In the genomic region with DNA sequence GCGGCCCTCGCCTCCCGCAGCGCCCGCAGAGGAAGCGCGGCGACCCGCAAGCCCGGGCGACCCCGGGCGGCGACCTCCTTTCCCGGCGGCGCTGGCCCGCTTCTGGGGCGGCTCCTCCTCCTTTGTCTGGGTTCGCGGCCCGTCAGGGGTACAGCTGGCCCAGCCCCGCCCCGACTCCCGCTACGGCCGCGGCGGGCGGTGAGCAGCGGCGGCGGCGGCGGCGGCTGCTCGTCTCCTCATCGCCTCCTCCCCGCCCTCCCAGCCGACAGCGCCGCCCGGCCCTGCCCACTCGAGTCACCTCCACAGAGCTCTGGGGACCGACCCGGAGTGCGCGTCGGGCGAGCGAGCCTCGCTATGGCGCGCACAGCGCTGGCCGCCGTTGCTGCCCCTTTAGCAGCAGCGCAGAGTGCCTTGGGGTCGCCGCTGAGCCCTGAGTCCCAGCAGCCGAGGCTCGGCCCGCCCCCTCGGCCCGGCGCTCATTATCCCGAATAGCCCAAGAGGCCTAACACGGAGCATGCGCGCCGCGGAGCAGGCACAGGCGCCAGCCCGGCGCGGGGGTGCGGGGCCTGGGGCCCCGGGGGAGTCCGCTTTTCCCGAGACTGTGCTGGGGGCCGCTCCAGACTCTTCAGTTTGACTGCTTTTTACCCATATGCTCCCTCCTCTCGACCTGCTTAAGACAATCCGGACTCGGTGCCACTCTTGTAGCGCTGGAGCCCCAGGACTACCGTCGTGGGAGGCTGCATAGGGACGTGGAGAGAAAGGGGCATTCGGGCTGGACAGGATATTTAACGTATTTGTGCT, we compare ENCODE assay signal across 8 cellular contexts. TPM values are rescaled to one million over a fixed set of nuclear protein-coding genes. Genes with fewer than 3 reads are reported as not detected.
DNase-seq lines count a peak whose midpoint lies in the region; ATAC-seq and TF ChIP-seq lines count a peak whose summit lies in the region.

A gene (minus strand): TSS at position 104 of the 801 bp plus-strand sequence. CDS start 295 bp downstream, outside the sequence.

- peak; percentile 66 to 87 (median 76) for DNase-seq in CD4-positive, alpha-beta T cell
- DNase-seq in NCI-H82 (lab: John Stamatoyannopoulos, UW) (peak; percentile 89), lung microvascular endothelial cell (ENCODE audit: low read depth in 2 of 2) (peak; percentile 87 to 89)
- peak; percentile 86 for DNase-seq in activated CD8-positive, alpha-beta T cell treated with anti-CD3 and anti-CD28 coated beads, Interleukin-2, amount 10 ng/mL, durations not matched to agents 7 days and 5 days
- peak; percentile 48 to 70 (median 61) for DNase-seq in stimulated activated CD4-positive, alpha-beta T cell treated with anti-CD3 and anti-CD28 coated beads, TNF-alpha, amount 100 ng/mL, for 48 hours (ENCODE audit: low read depth in 3 of 3)

- CTCF ChIA-PET in CD4-positive, alpha-beta T cell (lab: Charles Lee) = interaction anchor here (1.2 kb wide), 1 partner anchor 370 kb away, joined by 3 read pairs; no protein-coding TSS in a partner anchor
- CTCF ChIA-PET in activated CD8-positive, alpha-beta T cell treated with anti-CD3 and anti-CD28 coated beads, Interleukin-2, amount 10 ng/mL, durations not matched to agents 7 days and 5 days (lab: Charles Lee) = interaction anchor here (0.7 kb wide), 1 partner anchor 369 kb away, joined by 3 read pairs; no protein-coding TSS in a partner anchor

- TF ChIP-seq CTCF in CD4-positive, alpha-beta T cell (IDR thresholded peaks at IDR 0.05) = no peak

- peak within 1 kb of the TSS; percentile 83 for H3K27ac ChIP-seq in CD4-positive, alpha-beta T cell (ENCODE audit: low read depth, low read length)
- H3K27ac ChIP-seq in ectodermal cell (ENCODE audit: insufficient read depth, low read depth, low read length, poor library complexity, severe bottlenecking) = peak within 1 kb of the TSS; percentile 91

- H3K27me3 ChIP-seq in CD4-positive, alpha-beta T cell (ENCODE audit: control insufficient read depth, insufficient read depth, low read length) = no peaks in the 10 kb centered on the region
- H3K27me3 ChIP-seq in ectodermal cell (ENCODE audit: control insufficient read depth, insufficient read depth, low read length, poor library complexity, severe bottlenecking) = peaks cover 6% of the 10 kb centered on the region

- peak within 1 kb of the TSS; percentile 91 for H3K4me3 Mint-ChIP-seq in CD4-positive, alpha-beta T cell
- peak within 1 kb of the TSS; percentile 86 for H3K4me3 Mint-ChIP-seq in activated CD8-positive, alpha-beta T cell treated with anti-CD3 and anti-CD28 coated beads, Interleukin-2, amount 10 ng/mL, durations not matched to agents 7 days and 5 days

- peak within 1 kb of the TSS; percentile 61 for H3K4me3 ChIP-seq in ectodermal cell (ENCODE audit: insufficient read depth, low read depth, low read length)

- H3K27me3 Mint-ChIP-seq in CD4-positive, alpha-beta T cell = no peaks in the 10 kb centered on the region
- H3K27me3 Mint-ChIP-seq in activated CD8-positive, alpha-beta T cell treated with anti-CD3 and anti-CD28 coated beads, Interleukin-2, amount 10 ng/mL, durations not matched to agents 7 days and 5 days (ENCODE audit: low read depth) = no peaks in the 10 kb centered on the region

- H3K27ac Mint-ChIP-seq in CD4-positive, alpha-beta T cell = peak within 1 kb of the TSS; percentile 92
- peak within 1 kb of the TSS; percentile 92 for H3K27ac Mint-ChIP-seq in activated CD8-positive, alpha-beta T cell treated with anti-CD3 and anti-CD28 coated beads, Interleukin-2, amount 10 ng/mL, durations not matched to agents 7 days and 5 days

- POLR2A ChIA-PET in CD4-positive, alpha-beta T cell (lab: Charles Lee) = interaction anchor here (0.5 to 1.6 kb wide), 16 partner anchors 11 to 1693 kb away, joined by 3 to 10 read pairs (median 3); a partner anchor contains a TSS
- POLR2A ChIA-PET in activated CD8-positive, alpha-beta T cell treated with anti-CD3 and anti-CD28 coated beads, Interleukin-2, amount 10 ng/mL, durations not matched to agents 7 days and 5 days (lab: Charles Lee) = interaction anchor here (0.6 to 2.7 kb wide), 5 partner anchors 116 to 379 kb away, joined by 3 to 7 read pairs (median 5); a partner anchor contains a TSS

- H3K9me3 ChIP-seq in CD4-positive, alpha-beta T cell (ENCODE audit: control insufficient read depth, low read length) = no peaks in the 10 kb centered on the region
- H3K9me3 ChIP-seq in ectodermal cell (ENCODE audit: control insufficient read depth, low read length) = peaks cover 4% of the 10 kb centered on the region

- intact Hi-C loops in CD4-positive, alpha-beta T cell (cut with DNase I, micrococcal nuclease) = loop anchor here (2.0 to 10.0 kb wide), 6 partner anchors 81 to 593 kb away; a partner anchor contains a TSS

- ATAC-seq in CD4-positive, alpha-beta T cell (ENCODE audit: poor library complexity) = peak; percentile 80
- ATAC-seq in GM19397 (IDR thresholded peaks at IDR 0.05; ENCODE audit: unreplicated experiment) = peak; percentile 86
- ATAC-seq in HG03565 (IDR thresholded peaks at IDR 0.05; ENCODE audit: unreplicated experiment) = peak; percentile 65
- peak; percentile 89 for ATAC-seq in activated CD8-positive, alpha-beta T cell treated with anti-CD3 and anti-CD28 coated beads, Interleukin-2, amount 10 ng/mL, durations not matched to agents 7 days and 5 days

- peaks cover 57% of the 10 kb centered on the region for H3K4me1 Mint-ChIP-seq in CD4-positive, alpha-beta T cell (ENCODE audit: low read depth)
- H3K4me1 Mint-ChIP-seq in activated CD8-positive, alpha-beta T cell treated with anti-CD3 and anti-CD28 coated beads, Interleukin-2, amount 10 ng/mL, durations not matched to agents 7 days and 5 days (ENCODE audit: low read depth) = peaks cover 32% of the 10 kb centered on the region

- peaks cover 7% of the 10 kb centered on the region for H3K36me3 Mint-ChIP-seq in CD4-positive, alpha-beta T cell (ENCODE audit: low read depth)
- peaks cover 20% of the 10 kb centered on the region for H3K36me3 Mint-ChIP-seq in activated CD8-positive, alpha-beta T cell treated with anti-CD3 and anti-CD28 coated beads, Interleukin-2, amount 10 ng/mL, durations not matched to agents 7 days and 5 days (ENCODE audit: low read depth)

- H3K4me1 ChIP-seq in ectodermal cell (ENCODE audit: control insufficient read depth, insufficient read depth, low read length) = peaks cover 6% of the 10 kb centered on the region

- H3K36me3 ChIP-seq in ectodermal cell (ENCODE audit: control insufficient read depth, insufficient read depth, low read length) = no peaks in the 10 kb centered on the region

- H3K9me3 Mint-ChIP-seq in CD4-positive, alpha-beta T cell = no peaks in the 10 kb centered on the region
- H3K9me3 Mint-ChIP-seq in activated CD8-positive, alpha-beta T cell treated with anti-CD3 and anti-CD28 coated beads, Interleukin-2, amount 10 ng/mL, durations not matched to agents 7 days and 5 days (ENCODE audit: insufficient read depth) = peaks cover 17% of the 10 kb centered on the region

- WGBS in ectodermal cell, 2 experiments = 0% methylated on average over 89 to 90 of the region's 90 CpGs

RNA-seq across cellular contexts. Expression of the gene that starts here (rescaled TPM):
- total RNA-seq in CD4-positive, alpha-beta T cell = 10 to 100 TPM; 53.8 to 56.7 TPM
- 10 to 100 TPM; 18.9 to 20.1 TPM for total RNA-seq in activated CD8-positive, alpha-beta T cell treated with anti-CD3 and anti-CD28 coated beads, Interleukin-2, amount 10 ng/mL, durations not matched to agents 7 days and 5 days
- polyA plus RNA-seq in ectodermal cell (2013, experiment 1 of 4) = 15.1 TPM
- polyA plus RNA-seq in ectodermal cell (2013, experiment 2 of 4) = 15.3 TPM
- 14.5 TPM for polyA plus RNA-seq in ectodermal cell (2013, experiment 3 of 4)
- 15.4 TPM for polyA plus RNA-seq in ectodermal cell (2013, experiment 4 of 4)
- total RNA-seq in lung microvascular endothelial cell = 17.9 and 28.8 TPM in 2 replicates

Comparison
In these comparisons a context has a peak if more than half of its experiments do, and no peak if none do; other contexts are left out.
1. Peak in every context shown above with its lines: DNase-seq, ATAC-seq, H3K4me3 ChIP-seq and H3K27ac ChIP-seq.